Comparison of ENCODE assay signal across 2 cellular contexts in the genomic region with DNA sequence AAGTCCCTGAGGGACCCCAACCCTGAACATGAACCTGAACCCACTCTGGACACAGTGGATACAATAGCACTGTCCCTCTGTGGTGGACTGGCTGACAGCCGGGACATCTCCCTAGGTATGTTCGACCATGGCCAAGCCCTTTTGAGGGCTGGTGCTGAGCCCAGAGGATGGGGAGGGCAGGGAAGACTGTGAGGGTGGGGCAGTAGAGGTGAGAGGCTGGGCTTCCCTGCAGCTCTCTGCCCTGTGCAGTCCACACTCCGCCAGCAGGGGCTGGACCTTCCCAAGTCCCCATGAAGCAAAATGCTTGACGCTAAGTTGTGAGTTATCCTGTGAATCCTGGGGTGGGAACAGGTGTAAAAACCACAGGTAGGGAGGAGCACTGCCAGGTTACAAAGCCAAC.
TF ChIP-seq lines count a peak whose summit lies in the region.

No MANE protein-coding gene starts in this region.

TF ChIP-seq in GM23338, 12 proteins besides CTCF, POLR2A, EP300 and RAD21:
- TF ChIP-seq, protein P1, sequence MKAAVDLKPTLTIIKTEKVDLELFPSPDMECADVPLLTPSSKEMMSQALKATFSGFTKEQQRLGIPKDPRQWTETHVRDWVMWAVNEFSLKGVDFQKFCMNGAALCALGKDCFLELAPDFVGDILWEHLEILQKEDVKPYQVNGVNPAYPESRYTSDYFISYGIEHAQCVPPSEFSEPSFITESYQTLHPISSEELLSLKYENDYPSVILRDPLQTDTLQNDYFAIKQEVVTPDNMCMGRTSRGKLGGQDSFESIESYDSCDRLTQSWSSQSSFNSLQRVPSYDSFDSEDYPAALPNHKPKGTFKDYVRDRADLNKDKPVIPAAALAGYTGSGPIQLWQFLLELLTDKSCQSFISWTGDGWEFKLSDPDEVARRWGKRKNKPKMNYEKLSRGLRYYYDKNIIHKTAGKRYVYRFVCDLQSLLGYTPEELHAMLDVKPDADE (IDR thresholded peaks at IDR 0.05): no peak
- TF ChIP-seq NANOG (IDR thresholded peaks at IDR 0.05; ENCODE audit: borderline replicate concordance): no peak
- TF ChIP-seq CREB1 (CRISPR knock-in tag; IDR thresholded peaks at IDR 0.05; ENCODE audit: low read depth): no peak
- TF ChIP-seq, protein P2, sequence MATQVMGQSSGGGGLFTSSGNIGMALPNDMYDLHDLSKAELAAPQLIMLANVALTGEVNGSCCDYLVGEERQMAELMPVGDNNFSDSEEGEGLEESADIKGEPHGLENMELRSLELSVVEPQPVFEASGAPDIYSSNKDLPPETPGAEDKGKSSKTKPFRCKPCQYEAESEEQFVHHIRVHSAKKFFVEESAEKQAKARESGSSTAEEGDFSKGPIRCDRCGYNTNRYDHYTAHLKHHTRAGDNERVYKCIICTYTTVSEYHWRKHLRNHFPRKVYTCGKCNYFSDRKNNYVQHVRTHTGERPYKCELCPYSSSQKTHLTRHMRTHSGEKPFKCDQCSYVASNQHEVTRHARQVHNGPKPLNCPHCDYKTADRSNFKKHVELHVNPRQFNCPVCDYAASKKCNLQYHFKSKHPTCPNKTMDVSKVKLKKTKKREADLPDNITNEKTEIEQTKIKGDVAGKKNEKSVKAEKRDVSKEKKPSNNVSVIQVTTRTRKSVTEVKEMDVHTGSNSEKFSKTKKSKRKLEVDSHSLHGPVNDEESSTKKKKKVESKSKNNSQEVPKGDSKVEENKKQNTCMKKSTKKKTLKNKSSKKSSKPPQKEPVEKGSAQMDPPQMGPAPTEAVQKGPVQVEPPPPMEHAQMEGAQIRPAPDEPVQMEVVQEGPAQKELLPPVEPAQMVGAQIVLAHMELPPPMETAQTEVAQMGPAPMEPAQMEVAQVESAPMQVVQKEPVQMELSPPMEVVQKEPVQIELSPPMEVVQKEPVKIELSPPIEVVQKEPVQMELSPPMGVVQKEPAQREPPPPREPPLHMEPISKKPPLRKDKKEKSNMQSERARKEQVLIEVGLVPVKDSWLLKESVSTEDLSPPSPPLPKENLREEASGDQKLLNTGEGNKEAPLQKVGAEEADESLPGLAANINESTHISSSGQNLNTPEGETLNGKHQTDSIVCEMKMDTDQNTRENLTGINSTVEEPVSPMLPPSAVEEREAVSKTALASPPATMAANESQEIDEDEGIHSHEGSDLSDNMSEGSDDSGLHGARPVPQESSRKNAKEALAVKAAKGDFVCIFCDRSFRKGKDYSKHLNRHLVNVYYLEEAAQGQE (IDR thresholded peaks at IDR 0.05; ENCODE audit: unreplicated experiment): no peak
- no peak for TF ChIP-seq STAT1 (IDR thresholded peaks at IDR 0.05; ENCODE audit: unreplicated experiment)
- no peak for TF ChIP-seq ZNF331 (CRISPR knock-in tag; IDR thresholded peaks at IDR 0.05; ENCODE audit: low read depth)
- TF ChIP-seq EZH2 (IDR thresholded peaks at IDR 0.05; ENCODE audit: low read depth, unreplicated experiment): no peak
- TF ChIP-seq POLR2AphosphoS5 (IDR thresholded peaks at IDR 0.05; ENCODE audit: low read depth): no peak
- TF ChIP-seq EZH2phosphoT487 (IDR thresholded peaks at IDR 0.05; ENCODE audit: unreplicated experiment): no peak
- TF ChIP-seq ZNF114 (CRISPR knock-in tag; IDR thresholded peaks at IDR 0.05): no peak

TF ChIP-seq in GM12878, 131 proteins besides CTCF, POLR2A, EP300 and RAD21:
- TF ChIP-seq, protein P3, sequence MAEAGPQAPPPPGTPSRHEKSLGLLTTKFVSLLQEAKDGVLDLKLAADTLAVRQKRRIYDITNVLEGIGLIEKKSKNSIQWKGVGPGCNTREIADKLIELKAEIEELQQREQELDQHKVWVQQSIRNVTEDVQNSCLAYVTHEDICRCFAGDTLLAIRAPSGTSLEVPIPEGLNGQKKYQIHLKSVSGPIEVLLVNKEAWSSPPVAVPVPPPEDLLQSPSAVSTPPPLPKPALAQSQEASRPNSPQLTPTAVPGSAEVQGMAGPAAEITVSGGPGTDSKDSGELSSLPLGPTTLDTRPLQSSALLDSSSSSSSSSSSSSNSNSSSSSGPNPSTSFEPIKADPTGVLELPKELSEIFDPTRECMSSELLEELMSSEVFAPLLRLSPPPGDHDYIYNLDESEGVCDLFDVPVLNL (IDR thresholded peaks at IDR 0.05; ENCODE audit: low read depth, low read length): no peak
- TF ChIP-seq FOXM1 (IDR thresholded peaks at IDR 0.05; ENCODE audit: low read depth, low read length) (no peak), RFX5 (IDR thresholded peaks at IDR 0.05; ENCODE audit: low read depth, low read length) (no peak)
- TF ChIP-seq, protein P4, sequence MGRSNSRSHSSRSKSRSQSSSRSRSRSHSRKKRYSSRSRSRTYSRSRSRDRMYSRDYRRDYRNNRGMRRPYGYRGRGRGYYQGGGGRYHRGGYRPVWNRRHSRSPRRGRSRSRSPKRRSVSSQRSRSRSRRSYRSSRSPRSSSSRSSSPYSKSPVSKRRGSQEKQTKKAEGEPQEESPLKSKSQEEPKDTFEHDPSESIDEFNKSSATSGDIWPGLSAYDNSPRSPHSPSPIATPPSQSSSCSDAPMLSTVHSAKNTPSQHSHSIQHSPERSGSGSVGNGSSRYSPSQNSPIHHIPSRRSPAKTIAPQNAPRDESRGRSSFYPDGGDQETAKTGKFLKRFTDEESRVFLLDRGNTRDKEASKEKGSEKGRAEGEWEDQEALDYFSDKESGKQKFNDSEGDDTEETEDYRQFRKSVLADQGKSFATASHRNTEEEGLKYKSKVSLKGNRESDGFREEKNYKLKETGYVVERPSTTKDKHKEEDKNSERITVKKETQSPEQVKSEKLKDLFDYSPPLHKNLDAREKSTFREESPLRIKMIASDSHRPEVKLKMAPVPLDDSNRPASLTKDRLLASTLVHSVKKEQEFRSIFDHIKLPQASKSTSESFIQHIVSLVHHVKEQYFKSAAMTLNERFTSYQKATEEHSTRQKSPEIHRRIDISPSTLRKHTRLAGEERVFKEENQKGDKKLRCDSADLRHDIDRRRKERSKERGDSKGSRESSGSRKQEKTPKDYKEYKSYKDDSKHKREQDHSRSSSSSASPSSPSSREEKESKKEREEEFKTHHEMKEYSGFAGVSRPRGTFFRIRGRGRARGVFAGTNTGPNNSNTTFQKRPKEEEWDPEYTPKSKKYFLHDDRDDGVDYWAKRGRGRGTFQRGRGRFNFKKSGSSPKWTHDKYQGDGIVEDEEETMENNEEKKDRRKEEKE (IDR thresholded peaks at IDR 0.05): no peak
